In genomic region chr3:129460155-129460554, GRCh38 we compare ENCODE assay signal across 18 cellular contexts. TPM values are rescaled to one million over a fixed set of nuclear protein-coding genes. Genes with fewer than 3 reads are reported as not detected.
"Had no signal": no experiment of that assay in that cellular context is flagged by ENCODE, and none has a peak within 500 bp of the region (broad histone marks: within the 10 kb centered on the region; RNA-seq: fewer than 3 reads in every experiment).

No MANE protein-coding gene starts in this region.

- FAIRE-seq: endometrium had no signal

- H3K36me3 ChIP-seq: ovary, uterus had no signal

- H3K4me1 ChIP-seq: tibial artery, uterus had no signal

- H3K4me3 ChIP-seq: esophagus muscularis mucosa, ovary, tibial artery, uterus had no signal

- H3K9me3 ChIP-seq: esophagus muscularis mucosa, ovary, tibial artery, uterus had no signal

- DNase-seq: activated CD4-positive, alpha-beta T cell treated with anti-CD3 and anti-CD28 coated beads, Interleukin-2, amount 50 U/mL, for 48 hours; activated CD4-positive, CD25-positive, alpha-beta regulatory T cell treated with anti-CD3 and anti-CD28 coated beads, Interleukin-2, amount 50 U/mL, for 72 hours; activated CD8-positive, alpha-beta memory T cell treated with anti-CD3 and anti-CD28 coated beads, Interleukin-2, amount 10 ng/mL, durations not matched to agents 7 days and 5 days; activated gamma-delta T cell treated with Interleukin-2 at 50 U/mL for 16 hours; activated naive CD8-positive, alpha-beta T cell treated with anti-CD3 and anti-CD28 coated beads for 36 hours; activated T-cell treated with anti-CD3 and anti-CD28 coated beads, Interleukin-2, amount 50 U/mL, for 24 hours; anterior cingulate cortex; hypothalamus; kidney glomerular epithelial cell; ovary; stimulated activated CD4-positive, alpha-beta T cell treated with anti-CD3 and anti-CD28 coated beads, Interleukin-15, amount 100 ng/mL, for 24 hours; stimulated activated CD4-positive, alpha-beta T cell treated with anti-CD3 and anti-CD28 coated beads, Interleukin-4, amount 100 ng/mL, for 24 hours; tibial artery; uterus had no signal

- H3K27me3 ChIP-seq: esophagus muscularis mucosa, ovary, tibial artery, uterus had no signal

- ATAC-seq: activated CD8-positive, alpha-beta memory T cell treated with anti-CD3 and anti-CD28 coated beads, Interleukin-2, amount 10 ng/mL, durations not matched to agents 7 days and 5 days had no signal

- H3K27ac ChIP-seq: esophagus muscularis mucosa, ovary, tibial artery, uterus had no signal

RNA-seq across cellular contexts. Expression of gene EFCAB12, which starts 31.7 kb away (rescaled TPM):
- total RNA-seq: chondrocyte, fibroblast of villous mesenchyme had no signal
